1 cellular context compared by ENCODE assay signal in the genomic region with DNA sequence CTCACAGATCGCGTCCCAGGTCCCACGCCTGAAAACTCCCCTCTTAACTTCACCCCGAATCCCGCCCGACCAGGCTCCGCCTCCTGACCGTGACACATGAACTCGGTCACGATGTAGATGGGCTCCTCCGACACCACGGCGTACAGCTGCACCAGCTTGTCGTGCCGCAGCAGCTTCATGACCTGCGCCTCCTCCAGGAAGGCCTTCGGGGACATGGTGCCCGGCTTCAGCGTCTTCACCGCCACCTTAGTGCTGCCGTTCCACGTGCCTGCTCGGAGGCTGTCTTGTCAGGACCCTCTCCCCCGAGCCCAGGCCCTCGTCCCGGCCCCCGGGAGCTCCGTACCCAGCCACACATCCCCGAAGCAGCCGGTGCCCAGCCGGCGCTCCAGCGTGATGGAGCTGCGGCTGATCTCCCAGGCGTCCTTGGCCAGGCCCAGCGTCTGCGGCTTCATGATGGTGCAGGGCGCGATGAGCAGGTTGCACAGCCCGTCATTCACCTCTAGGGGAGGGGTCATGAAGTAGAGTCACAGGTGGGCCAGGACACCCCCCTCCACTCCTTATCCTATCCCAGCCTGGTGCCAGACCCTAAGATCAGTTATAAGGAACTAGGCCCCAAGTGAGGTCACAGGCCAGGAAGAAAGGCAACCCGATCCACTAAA.
TF ChIP-seq lines count a peak whose summit lies in the region.

No MANE protein-coding gene starts in this region.

TF ChIP-seq in HepG2, 621 proteins besides CTCF, POLR2A, EP300 and RAD21:
- TF ChIP-seq TEAD2 (CRISPR knock-in tag; IDR thresholded peaks at IDR 0.05) (no peak), ZNF570 (CRISPR knock-in tag; IDR thresholded peaks at IDR 0.05; ENCODE audit: borderline replicate concordance) (no peak), ARNT (IDR thresholded peaks at IDR 0.05) (no peak), ZKSCAN1 (IDR thresholded peaks at IDR 0.05; ENCODE audit: low read length) (no peak), ZBTB20 (CRISPR knock-in tag; IDR thresholded peaks at IDR 0.05; ENCODE audit: borderline replicate concordance, low read depth) (no peak), HHEX (CRISPR knock-in tag; IDR thresholded peaks at IDR 0.05) (no peak), GABPA (IDR thresholded peaks at IDR 0.05; ENCODE audit: low read depth, low read length) (no peak), GABPA (CRISPR knock-in tag; IDR thresholded peaks at IDR 0.05; ENCODE audit: low read depth) (no peak), SRSF9 (IDR thresholded peaks at IDR 0.05; ENCODE audit: borderline replicate concordance, insufficient read depth, low read depth, low read length, poor library complexity, severe bottlenecking) (no peak)
